ENCODE assay signal across 7 cellular contexts in genomic region chr4:9695994-9696393, GRCh38.
DNase-seq lines count a peak whose midpoint lies in the region; ATAC-seq and TF ChIP-seq lines count a peak whose summit lies in the region.
"Not testable (repeated sequence)": the region's sequence is repeated elsewhere in the genome, so short reads cannot be mapped to it uniquely, and the experiment has no call there.

No MANE protein-coding gene starts in this region.

- 11 to 18% methylated on average over 4 of the region's 4 CpGs for WGBS in body of pancreas, 2 donors

- not testable (repeated sequence) for H3K27me3 Mint-ChIP-seq in activated CD4-positive, alpha-beta T cell treated with anti-CD3 and anti-CD28 coated beads, Interleukin-2, amount 10 ng/mL, durations not matched to agents 24 days and 14 days

- H3K9me3 ChIP-seq in OCI-LY3 (ENCODE audit: insufficient read depth, low read length); body of pancreas: not testable (repeated sequence)

- intact Hi-C loops in activated CD4-positive, alpha-beta T cell treated with anti-CD3 and anti-CD28 coated beads, Interleukin-2, amount 10 ng/mL, durations not matched to agents 24 days and 14 days (cut with micrococcal nuclease); left ventricle myocardium superior (cut with micrococcal nuclease); posterior cingulate gyrus (cut with DNase I): not testable (repeated sequence)
- intact Hi-C loops in body of pancreas (cut with DNase I) = loop anchor here (10.0 kb wide), 1 partner anchor 319 kb away; no protein-coding TSS in a partner anchor

- not testable (repeated sequence) for H3K36me3 Mint-ChIP-seq in activated CD4-positive, alpha-beta T cell treated with anti-CD3 and anti-CD28 coated beads, Interleukin-2, amount 10 ng/mL, durations not matched to agents 24 days and 14 days (ENCODE audit: low read depth)

- H2AFZ ChIP-seq in OCI-LY3 (ENCODE audit: low read depth, low read length) = not testable (repeated sequence)

- not testable (repeated sequence) for TF ChIP-seq POLR2A in body of pancreas (IDR thresholded peaks at IDR 0.05)

- not testable (repeated sequence) for H3K9ac ChIP-seq in OCI-LY3 (ENCODE audit: low read length)

- not testable (repeated sequence) for H4K20me1 ChIP-seq in OCI-LY3 (ENCODE audit: insufficient read depth, low read length)

- not testable (repeated sequence) for H3K4me3 Mint-ChIP-seq in activated CD4-positive, alpha-beta T cell treated with anti-CD3 and anti-CD28 coated beads, Interleukin-2, amount 10 ng/mL, durations not matched to agents 24 days and 14 days

- H3K27ac Mint-ChIP-seq in activated CD4-positive, alpha-beta T cell treated with anti-CD3 and anti-CD28 coated beads, Interleukin-2, amount 10 ng/mL, durations not matched to agents 24 days and 14 days = not testable (repeated sequence)

- H3K27me3 ChIP-seq in GM06990 (replicated peaks; ENCODE audit: control insufficient read depth, insufficient read depth, low read length); OCI-LY3 (ENCODE audit: low read depth, low read length); body of pancreas: not testable (repeated sequence)

- ATAC-seq in body of pancreas, left ventricle myocardium superior: not testable (repeated sequence)

- TF ChIP-seq CTCF in GM06990 (IDR thresholded peaks at IDR 0.05; ENCODE audit: insufficient read depth, low read length, poor library complexity, severe bottlenecking) (peak; percentile 19), OCI-LY3 (IDR thresholded peaks at IDR 0.05; ENCODE audit: low read depth, low read length) (peak; percentile 7; the same call in 1 of the 2 replicates), body of pancreas (IDR thresholded peaks at IDR 0.05) (peak; percentile 16 to 75 (median 63))

- H3K27ac ChIP-seq in OCI-LY3 (ENCODE audit: low read length); body of pancreas: not testable (repeated sequence)

- H3K4me3 ChIP-seq in GM06990 (replicated peaks; ENCODE audit: low read depth, low read length); OCI-LY3 (ENCODE audit: low read length); body of pancreas: not testable (repeated sequence)

- not testable (repeated sequence) for H3K4me1 ChIP-seq in OCI-LY3 (ENCODE audit: low read length)
- peaks cover 10% of the 10 kb centered on the region for H3K4me1 ChIP-seq in body of pancreas

- H3K79me2 ChIP-seq in OCI-LY3 (ENCODE audit: low read length) = not testable (repeated sequence)

- not testable (repeated sequence) for H3K36me3 ChIP-seq in GM06990 (ENCODE audit: control insufficient read depth, insufficient read depth, low read length); OCI-LY3 (replicated peaks; ENCODE audit: low read depth, low read length); body of pancreas (replicated peaks in 1 of 2; ENCODE audit: insufficient read depth in 1 of 2, low read depth in 2 of 2)

- H3K9me3 Mint-ChIP-seq in activated CD4-positive, alpha-beta T cell treated with anti-CD3 and anti-CD28 coated beads, Interleukin-2, amount 10 ng/mL, durations not matched to agents 24 days and 14 days = not testable (repeated sequence)

- H3K4me2 ChIP-seq in OCI-LY3 (ENCODE audit: low read length) = not testable (repeated sequence)

- DNase-seq in GM06990 (ENCODE audit: extremely low read depth, insufficient read length) = not testable (repeated sequence)
- DNase-seq in M059J (ENCODE audit: low read depth) = peak; percentile 12
- DNase-seq in activated CD4-positive, alpha-beta T cell treated with anti-CD3 and anti-CD28 coated beads, Interleukin-2, amount 10 ng/mL, durations not matched to agents 24 days and 14 days = peak; percentile 72
- DNase-seq in body of pancreas = peak; percentile 65 to 82 (median 76)
- peak; percentile 48 for DNase-seq in left ventricle myocardium superior
- peak in 8 of 10 donors; percentile 23 to 85 (median 46) for DNase-seq in posterior cingulate gyrus

- H3K4me1 Mint-ChIP-seq in activated CD4-positive, alpha-beta T cell treated with anti-CD3 and anti-CD28 coated beads, Interleukin-2, amount 10 ng/mL, durations not matched to agents 24 days and 14 days = peaks cover 19% of the 10 kb centered on the region

Comparison
In these comparisons a context has a peak if more than half of its experiments do, and no peak if none do; other contexts are left out.
1. CTCF ChIP-seq: peak in every context shown above with its lines; median percentile 63 in body of pancreas; 19 in GM06990; 7 in OCI-LY3.